Comparison of ENCODE assay signal across 8 cellular contexts in genomic region chr1:8604041-8604942, GRCh38.
DNase-seq lines count a peak whose midpoint lies in the region; ATAC-seq and TF ChIP-seq lines count a peak whose summit lies in the region.

No MANE protein-coding gene starts in this region.

- H3K4me3 Mint-ChIP-seq in CD8-positive, alpha-beta memory T cell, result peak overlapping the region in 6 of 7 donors; percentile 47 to 82 (median 70)

- peak in 1 of 5 donors; percentile 7 for DNase-seq in CD8-positive, alpha-beta memory T cell
- DNase-seq in epithelial cell of proximal tubule (ENCODE audit: low read depth), result peak; percentile 57
- DNase-seq in NCI-H345 (lab: John Stamatoyannopoulos, UW), result no peak
- DNase-seq in HuH-7.5 (ENCODE audit: low spot score), result no peak
- no peak for DNase-seq in NCI-H524 (lab: John Stamatoyannopoulos, UW)
- no peak for DNase-seq in NOMO-1 (lab: John Stamatoyannopoulos, UW; ENCODE audit: unreplicated experiment in 2 of 2)

- peaks cover 34 to 40% (median 40%) of the 10 kb centered on the region in 3 donors for H3K4me1 Mint-ChIP-seq in CD8-positive, alpha-beta memory T cell

- no peak for TF ChIP-seq CTCF in epithelial cell of proximal tubule (conservative IDR thresholded peaks at IDR 0.05; ENCODE audit: low read depth, low read length)

- peak overlapping the region; percentile 2 for H3K27ac ChIP-seq in CD8-positive, alpha-beta memory T cell (ENCODE audit: low read depth, low read length)

- peak overlapping the region; percentile 61 to 93 (median 89) for H3K27ac Mint-ChIP-seq in CD8-positive, alpha-beta memory T cell

- H3K4me1 ChIP-seq in CD8-positive, alpha-beta memory T cell (ENCODE audit: insufficient read depth, low read length), result peaks cover 24% of the 10 kb centered on the region

- no peaks in the 10 kb centered on the region for H3K9me3 ChIP-seq in CD8-positive, alpha-beta memory T cell (ENCODE audit: low read length)

- CTCF ChIA-PET in CD8-positive, alpha-beta memory T cell (lab: Charles Lee), result no interaction called here

- no peaks in the 10 kb centered on the region for H3K27me3 ChIP-seq in CD8-positive, alpha-beta memory T cell (ENCODE audit: insufficient read depth, low read length, poor library complexity, severe bottlenecking)

- no peaks in the 10 kb centered on the region for H3K9me3 Mint-ChIP-seq in CD8-positive, alpha-beta memory T cell

- no peaks in the 10 kb centered on the region for H3K36me3 ChIP-seq in CD8-positive, alpha-beta memory T cell (ENCODE audit: insufficient read depth, low read length)

- peak; percentile 87 for ATAC-seq in GM19467 (IDR thresholded peaks at IDR 0.05; ENCODE audit: unreplicated experiment)
- ATAC-seq in HG03460 (IDR thresholded peaks at IDR 0.05; ENCODE audit: unreplicated experiment), result peak; percentile 81

- H3K4me3 ChIP-seq in CD8-positive, alpha-beta memory T cell (ENCODE audit: low read length), result no peak overlapping the region
- H3K4me3 ChIP-seq in epithelial cell of proximal tubule (ENCODE audit: low read depth, low read length), result peak overlapping the region; percentile 31

- no peaks in the 10 kb centered on the region for H3K27me3 Mint-ChIP-seq in CD8-positive, alpha-beta memory T cell

- H3K36me3 Mint-ChIP-seq in CD8-positive, alpha-beta memory T cell, result peaks cover 0 to 4% (median 0%) of the 10 kb centered on the region in 3 donors

- POLR2A ChIA-PET in CD8-positive, alpha-beta memory T cell (lab: Charles Lee), result no interaction called here
